9 cellular contexts compared by ENCODE assay signal in genomic region chr13:45206340-45206739, GRCh38. TPM values are rescaled to one million over a fixed set of nuclear protein-coding genes. Genes with fewer than 3 reads are reported as not detected.
DNase-seq lines count a peak whose midpoint lies in the region; ATAC-seq, FAIRE-seq and TF ChIP-seq lines count a peak whose summit lies in the region.
"Had no signal": no experiment of that assay in that cellular context is flagged by ENCODE, and none has a peak within 500 bp of the region (broad histone marks: within the 10 kb centered on the region; RNA-seq: fewer than 3 reads in every experiment).

No MANE protein-coding gene starts in this region.

- H3K79me2 ChIP-seq in GM12878 (ENCODE audit: control insufficient read depth, insufficient read depth, low read length) = no peaks in the 10 kb centered on the region; the same call in 1 of the 2 replicates

- in situ Hi-C loops in GM13976 (cut with MboI; ENCODE audit: low sequenced_read_pairs, unreplicated experiment) (no loop called here), GM12878 (cut with MboI) (no loop called here)

- ATAC-seq in HG02973 (IDR thresholded peaks at IDR 0.05; ENCODE audit: unreplicated experiment) (peak; percentile 78), GM12878 (peak; percentile 92)

- no TSS peak for BruUV-seq in GM12878 (replicated peaks; lab: Mats Ljungman, UMichigan)

- peaks cover 3% of the 10 kb centered on the region; the same call in 1 of the 2 replicates for H3K4me1 ChIP-seq in GM12878 (ENCODE audit: control insufficient read depth, insufficient read depth, low read length)
- H3K4me1 ChIP-seq in muscle layer of colon (ENCODE audit: insufficient read depth, low read length) = peaks cover 20% of the 10 kb centered on the region

- no peaks in the 10 kb centered on the region for H3K27me3 ChIP-seq in GM12878 (replicated peaks in 1 of 2; ENCODE audit: control insufficient read depth in 2 of 2, insufficient read depth in 2 of 2, low read length in 1 of 2)
- H3K27me3 ChIP-seq in muscle layer of colon (ENCODE audit: control insufficient read depth in 1 of 2, insufficient read depth in 2 of 2, low read length in 2 of 2) = no peaks in the 10 kb centered on the region

- peaks cover 2 to 6% of the 10 kb centered on the region in 2 experiments; a peak in 3 of 4 replicates for H3K36me3 ChIP-seq in GM12878 (ENCODE audit: control insufficient read depth in 2 of 2, insufficient read depth in 2 of 2, low read length in 1 of 2)
- H3K36me3 ChIP-seq in muscle layer of colon (ENCODE audit: insufficient read depth, low read length) = no peaks in the 10 kb centered on the region

- peak overlapping the region; percentile 38; the same call in 1 of the 2 replicates for H3K27ac ChIP-seq in GM12878 (ENCODE audit: control insufficient read depth, insufficient read depth)
- peak overlapping the region; percentile 65 for H3K27ac ChIP-seq in muscle layer of colon (ENCODE audit: low read depth, low read length)

- H3K9ac ChIP-seq in GM12878 (ENCODE audit: control insufficient read depth, insufficient read depth, low read length) = no peak overlapping the region
- H3K9ac ChIP-seq in muscle layer of colon (ENCODE audit: low read length) = no peak overlapping the region

- TF ChIP-seq CTCF in GM13976 (IDR thresholded peaks at IDR 0.05; ENCODE audit: borderline replicate concordance, control extremely low read depth, extremely low read depth, insufficient read depth, missing control alignments) = no peak
- TF ChIP-seq CTCF in GM12878 (IDR thresholded peaks at IDR 0.05 in 2 of 3, conservative IDR thresholded peaks at IDR 0.05 in 1 of 3; ENCODE audit: control insufficient read depth in 2 of 3, extremely low read depth in 1 of 3, insufficient read depth in 1 of 3, low read depth in 3 of 3, low read length in 3 of 3) = no peak
- TF ChIP-seq CTCF in CD14-positive monocyte (IDR thresholded peaks at IDR 0.05) = no peak

- CTCF ChIA-PET in GM12878 (lab: Yijun Ruan, JAX) = interaction anchor here (1.5 to 1.7 kb wide), 2 partner anchors 10 to 15 kb away, joined by 4 to 7 read pairs; no protein-coding TSS in a partner anchor

- no peak overlapping the region for H3K27ac Mint-ChIP-seq in CD14-positive monocyte

- DNase-seq in GM13976 (ENCODE audit: low spot score) (peak; percentile 15), GM12878 (ENCODE audit: low read depth, low spot score) (peak; percentile 21), T-helper 9 cell (no peak), CD14-positive monocyte (ENCODE audit: low spot score) (no peak), NCI-H774 (lab: John Stamatoyannopoulos, UW) (no peak), NCI-H1048 (lab: John Stamatoyannopoulos, UW) (no peak)

- H3K9me3 ChIP-seq in GM12878 (replicated peaks; ENCODE audit: control insufficient read depth, insufficient read depth, low read length) = no peaks in the 10 kb centered on the region; the same call in 2 of the 3 replicates
- H3K9me3 ChIP-seq in muscle layer of colon (ENCODE audit: low read length) = no peaks in the 10 kb centered on the region

- TF ChIP-seq EP300 in GM12878 (IDR thresholded peaks at IDR 0.05; ENCODE audit: borderline replicate concordance in 1 of 2, control insufficient read depth in 1 of 2, low read depth in 2 of 2, low read length in 2 of 2) = peak in 1 of 2 experiments; percentile 54; a peak in 1 of 4 replicates

- peaks cover 42% of the 10 kb centered on the region in 2 donors for H3K36me3 Mint-ChIP-seq in CD14-positive monocyte

- H3K4me3 Mint-ChIP-seq in CD14-positive monocyte = no peak overlapping the region

- TF ChIP-seq RAD21 in GM12878 (IDR thresholded peaks at IDR 0.05; ENCODE audit: insufficient read depth, low read depth, low read length) = no peak

- FAIRE-seq in GM12878 (lab: Jason Lieb, UNC) = peak; percentile 7

- SMC1A ChIA-PET in GM12878 (lab: Charles Lee; ENCODE audit: uncharacterized antibody, unreplicated experiment) = interaction anchor here (0.8 to 4.1 kb wide), 8 partner anchors 10 to 580 kb away, joined by 3 to 22 read pairs (median 4); no protein-coding TSS in a partner anchor

- H2AFZ ChIP-seq in GM12878 (ENCODE audit: control insufficient read depth, low read depth, low read length) = no peak overlapping the region

- H3K4me1 Mint-ChIP-seq in CD14-positive monocyte = peaks cover 3% of the 10 kb centered on the region

- POLR2A ChIA-PET in GM12878 (lab: Charles Lee) = no interaction called here

- H3K4me2 ChIP-seq in GM12878 (ENCODE audit: control insufficient read depth, insufficient read depth) = no peak overlapping the region; the same call in 1 of the 2 replicates

- H3K27me3 Mint-ChIP-seq in CD14-positive monocyte (ENCODE audit: low read depth in 3 of 3) = no peaks in the 10 kb centered on the region

- no peaks in the 10 kb centered on the region for H4K20me1 ChIP-seq in GM12878 (ENCODE audit: control insufficient read depth, insufficient read depth)

- RAD21 ChIA-PET in GM12878 (lab: Charles Lee; ENCODE audit: unreplicated experiment) = interaction anchor here (1.1 to 1.6 kb wide), 2 partner anchors 13 to 15 kb away, joined by 3 to 4 read pairs; no protein-coding TSS in a partner anchor

- H3K9me3 Mint-ChIP-seq in CD14-positive monocyte = peaks cover 0 to 4% (median 2%) of the 10 kb centered on the region in 7 donors

- intact Hi-C loops in GM12878 (cut with micrococcal nuclease; ENCODE audit: unreplicated experiment) = no loop called here
- intact Hi-C loops in CD14-positive monocyte (cut with micrococcal nuclease) = no loop called here

- TF ChIP-seq POLR2A in GM12878 (IDR thresholded peaks at IDR 0.05; ENCODE audit: low read depth, low read length) = no peak

- H3K4me3 ChIP-seq in GM12878 (0 out of 2 replicates have a peak overlapping the region, but pooled peaks have one; percentile 7), muscle layer of colon (ENCODE audit: low read depth in 1 of 2, low read length in 2 of 2) (no peak overlapping the region)

TF ChIP-seq in GM12878, 131 proteins besides CTCF, POLR2A, EP300 and RAD21 (continues in another document):
- TF ChIP-seq NR2C1 (IDR thresholded peaks at IDR 0.05) (no peak), RELA (IDR thresholded peaks at IDR 0.05; ENCODE audit: borderline replicate concordance, partially characterized antibody) (peak; percentile 52), MAX (IDR thresholded peaks at IDR 0.05; ENCODE audit: low read depth, low read length) (no peak), TCF7 (IDR thresholded peaks at IDR 0.05; ENCODE audit: borderline replicate concordance) (peak; percentile 65; the same call in 1 of the 2 replicates), BCL11A (IDR thresholded peaks at IDR 0.05; ENCODE audit: low read depth, low read length) (peak; percentile 50; the same call in 1 of the 2 replicates), PKNOX1 (IDR thresholded peaks at IDR 0.05) (no peak), ZBED1 (IDR thresholded peaks at IDR 0.05; ENCODE audit: borderline replicate concordance) (0 out of 2 replicates have a peak, but pooled peaks have one; percentile 63), ETV6 (conservative IDR thresholded peaks at IDR 0.05 in 1 of 2, IDR thresholded peaks at IDR 0.05 in 1 of 2; ENCODE audit: borderline replicate concordance in 1 of 2, low read depth in 1 of 2) (peak in 1 of 2 experiments; percentile 78; a peak in 1 of 4 replicates)

RNA-seq across cellular contexts. Expression of gene KCTD4, which starts 5.5 kb away (rescaled TPM):
- not detected in 2 replicates for total RNA-seq in GM12878 (2013; cell fraction: nucleolus; rRNA removed)
- total RNA-seq in GM12878 (2014; rRNA removed) (0.05 TPM in 1 of 2 replicates, not detected in the other), GM12878 (2014; rRNA removed; fragmentation: Illumina TruSeq; extraction: Trizol) (not detected in 2 replicates), GM12878 (2021) (not detected in 2 replicates)
- not detected for polyA plus RNA-seq in GM12878 (2011; ENCODE audit: low read depth)
- polyA plus RNA-seq in GM12878 (2011; rRNA removed) (not detected in 2 replicates), GM12878 (2014; fragmentation: Illumina TruSeq; extraction: Trizol) (0.10 TPM in 1 of 2 replicates, not detected in the other), GM12878 (2014; fragmentation: Nextera tagmentation; extraction: Ambion mirVana) (not detected), GM12878 (2014; rRNA removed) (not detected in 2 replicates), GM12878 (2016; fragmentation: Nextera tagmentation; extraction: Ambion mirVana) (under 1 TPM in 1 of 2 experiments, not detected in 1; 0.09 TPM), CD14-positive monocyte (under 1 TPM in 1 of 2 donors, not detected in 1; 0.12 TPM)
- polyA plus RNA-seq in GM12878 (2011; cell fraction: cytosol; rRNA removed) = not detected in 2 replicates
- polyA plus RNA-seq in GM12878 (2011; cell fraction: nucleus; rRNA removed) = not detected in 2 replicates
- not detected in 2 replicates for polyA plus RNA-seq in GM12878 (2012)
- not detected in 2 replicates for polyA minus RNA-seq in GM12878 (2011; rRNA and poly(A)+ RNA removed)
- not detected in 2 replicates for polyA minus RNA-seq in GM12878 (2011; cell fraction: cytosol; rRNA and poly(A)+ RNA removed)
- not detected in 2 replicates for polyA minus RNA-seq in GM12878 (2011; cell fraction: nucleus; rRNA and poly(A)+ RNA removed)
- total RNA-seq: mononuclear cell had no signal

Comparison
In these comparisons a context has a peak if more than half of its experiments do, and no peak if none do; other contexts are left out.
1. DNase-seq: peak in GM13976 (single experiment) and GM12878 (single experiment); none in T-helper 9 cell (single experiment), CD14-positive monocyte (single experiment), NCI-H774 (single experiment) and NCI-H1048 (single experiment).